In genomic region chr10:102384053-102384452, GRCh38 we compare ENCODE assay signal across 1 cellular context.
TF ChIP-seq lines count a peak whose summit lies in the region.

No MANE protein-coding gene starts in this region.

TF ChIP-seq in WTC11, 78 proteins besides CTCF, POLR2A, EP300 and RAD21 (continued from another document):
- no peak for TF ChIP-seq ZNF512 (CRISPR knock-in tag; IDR thresholded peaks at IDR 0.05; ENCODE audit: borderline replicate concordance)
- no peak for TF ChIP-seq CDX4 (CRISPR knock-in tag; IDR thresholded peaks at IDR 0.05; ENCODE audit: borderline replicate concordance)
- no peak for TF ChIP-seq RORB (CRISPR knock-in tag; IDR thresholded peaks at IDR 0.05)
- TF ChIP-seq ZNF232 (CRISPR knock-in tag; IDR thresholded peaks at IDR 0.05) = no peak
